ENCODE assay signal across 10 cellular contexts in genomic region chr2:13046557-13047165, GRCh38.
A peak's percentile ranks its signal among the peaks of the same experiment; 100 is the strongest.
DNase-seq lines count a peak whose midpoint lies in the region; ATAC-seq and TF ChIP-seq lines count a peak whose summit lies in the region.
"Had no signal": no experiment of that assay in that cellular context is flagged by ENCODE, and none has a peak within 500 bp of the region (broad histone marks: within the 10 kb centered on the region; RNA-seq: fewer than 3 reads in every experiment).

No MANE protein-coding gene starts in this region.

- no TSS peak for BruUV-seq in HCT116 (replicated peaks; lab: Mats Ljungman, UMichigan)

- H3K4me1 ChIP-seq in HCT116 (ENCODE audit: control insufficient read depth in 1 of 2, insufficient read depth in 2 of 2, low read length in 2 of 2) (no peaks in the 10 kb centered on the region), hepatocyte (ENCODE audit: insufficient read depth) (no peaks in the 10 kb centered on the region), sigmoid colon (no peaks in the 10 kb centered on the region)
- H3K4me1 ChIP-seq: thyroid gland had no signal

- CTCF ChIA-PET in HCT116 (lab: Charles Lee), result interaction anchor here (1.0 kb wide), 1 partner anchor 9 kb away, joined by 3 read pairs; no protein-coding TSS in a partner anchor

- ATAC-seq in HCT116, result no peak
- ATAC-seq: sciatic nerve had no signal

- H3K36me3 ChIP-seq in HCT116 (ENCODE audit: control insufficient read depth in 1 of 2, insufficient read depth in 2 of 2, low read length in 2 of 2) (no peaks in the 10 kb centered on the region), SK-N-MC (ENCODE audit: insufficient read depth, low read length) (no peaks in the 10 kb centered on the region), hepatocyte (replicated peaks; ENCODE audit: insufficient read depth, low read depth) (no peaks in the 10 kb centered on the region), sigmoid colon (no peaks in the 10 kb centered on the region)
- H3K36me3 ChIP-seq: thyroid gland had no signal

- TF ChIP-seq EP300 in sigmoid colon (IDR thresholded peaks at IDR 0.05), result no peak

- H3K79me2 ChIP-seq in HCT116 (ENCODE audit: insufficient read depth, low read length), result no peaks in the 10 kb centered on the region
- no peaks in the 10 kb centered on the region for H3K79me2 ChIP-seq in hepatocyte

- no peak overlapping the region for H3K27ac ChIP-seq in HCT116 (ENCODE audit: low read depth, low read length)
- H3K27ac ChIP-seq in SK-N-MC, result no peak overlapping the region
- no peak overlapping the region for H3K27ac ChIP-seq in hepatocyte
- no peak overlapping the region for H3K27ac ChIP-seq in sigmoid colon
- H3K27ac ChIP-seq: thyroid gland had no signal

- no peaks in the 10 kb centered on the region for H3K27me3 ChIP-seq in HCT116 (ENCODE audit: insufficient read depth, low read length)
- no peaks in the 10 kb centered on the region for H3K27me3 ChIP-seq in hepatocyte
- no peaks in the 10 kb centered on the region for H3K27me3 ChIP-seq in sigmoid colon
- H3K27me3 ChIP-seq: thyroid gland had no signal

- peak; percentile 49 for TF ChIP-seq CTCF in AG10803 (conservative IDR thresholded peaks at IDR 0.05; ENCODE audit: low read length)
- TF ChIP-seq CTCF in HCT116 (IDR thresholded peaks at IDR 0.05 in 2 of 3, conservative IDR thresholded peaks at IDR 0.05 in 1 of 3; ENCODE audit: borderline replicate concordance in 1 of 3, insufficient read depth in 1 of 3, low read depth in 2 of 3, low read length in 2 of 3), result peak; percentile 11 to 44 (median 30); a peak in 4 of 6 replicates
- peak; percentile 61 for TF ChIP-seq CTCF in hepatocyte (IDR thresholded peaks at IDR 0.05; ENCODE audit: poor library complexity)
- no peak for TF ChIP-seq CTCF in sigmoid colon (IDR thresholded peaks at IDR 0.05)

- peak; percentile 53 for TF ChIP-seq RAD21 in HCT116 (IDR thresholded peaks at IDR 0.05; ENCODE audit: low read depth)

- no peak overlapping the region for H3K9ac ChIP-seq in HCT116 (ENCODE audit: low read length)
- H3K9ac ChIP-seq in SK-N-MC (ENCODE audit: insufficient read length), result peak overlapping the region; percentile 41

- no peaks in the 10 kb centered on the region for H3K9me3 ChIP-seq in HCT116 (ENCODE audit: control insufficient read depth in 1 of 2, insufficient read depth in 1 of 2, low read depth in 1 of 2, low read length in 2 of 2)
- no peaks in the 10 kb centered on the region for H3K9me3 ChIP-seq in SK-N-MC (ENCODE audit: low read depth, low read length)
- no peaks in the 10 kb centered on the region for H3K9me3 ChIP-seq in hepatocyte (ENCODE audit: low read depth)
- H3K9me3 ChIP-seq in sigmoid colon, result no peaks in the 10 kb centered on the region
- H3K9me3 ChIP-seq: thyroid gland had no signal

- H4K20me1 ChIP-seq in HCT116 (ENCODE audit: insufficient read depth), result no peaks in the 10 kb centered on the region
- no peaks in the 10 kb centered on the region for H4K20me1 ChIP-seq in hepatocyte (ENCODE audit: insufficient read depth, poor library complexity, severe bottlenecking)

- 46% methylated on average over 2 of the region's 2 CpGs for WGBS in hepatocyte (ENCODE audit: low lambda C conversion rate, missing lambda C conversion rate)
- WGBS in sigmoid colon, 2 donors, result 44 to 52% methylated on average over 2 of the region's 2 CpGs

- RAD21 ChIA-PET in HCT116 (lab: Charles Lee; ENCODE audit: low non-redundant PET in 1 of 2, low total read pairs in 2 of 2, uncharacterized antibody in 2 of 2, unreplicated experiment in 2 of 2), result no interaction called here

- no peak overlapping the region for H3K4me3 ChIP-seq in AG10803 (ENCODE audit: low read length)
- H3K4me3 ChIP-seq in HCT116 (replicated peaks in 1 of 2; ENCODE audit: low read depth in 1 of 2, low read length in 2 of 2), result no peak overlapping the region
- H3K4me3 ChIP-seq in SK-N-MC, result no peak overlapping the region
- no peak overlapping the region for H3K4me3 ChIP-seq in hepatocyte
- H3K4me3 ChIP-seq in sigmoid colon, result no peak overlapping the region
- H3K4me3 ChIP-seq: thyroid gland had no signal

- H2AFZ ChIP-seq in HCT116 (ENCODE audit: low read depth, low read length, poor library complexity, severe bottlenecking) (no peak overlapping the region), hepatocyte (no peak overlapping the region)

- DNase-seq in AG10803 (ENCODE audit: low read depth), result peak; percentile 17
- peak; percentile 6 for DNase-seq in HCT116 (ENCODE audit: low read depth, low spot score)
- DNase-seq in SK-N-MC (ENCODE audit: low read depth, low spot score), result no peak
- DNase-seq in hepatocyte (ENCODE audit: low spot score), result no peak
- DNase-seq in sigmoid colon, result no peak
- no peak for DNase-seq in activated T-cell treated with anti-CD3 and anti-CD28 coated beads for 4 hours
- no peak for DNase-seq in cerebellum (ENCODE audit: low spot score)
- DNase-seq in COLO829 (ENCODE audit: low spot score), result no peak
- DNase-seq: thyroid gland had no signal

- intact Hi-C loops in HCT116 (cut with micrococcal nuclease) (loop anchor here (2.0 kb wide), 1 partner anchor 1898 kb away; no protein-coding TSS in a partner anchor), sigmoid colon (cut with DNase I) (no loop called here)

- H3K4me2 ChIP-seq in HCT116 (ENCODE audit: low read length) (no peak overlapping the region), hepatocyte (no peak overlapping the region)

- POLR2A ChIA-PET in HCT116 (lab: Charles Lee), result no interaction called here

- H3K9me2 ChIP-seq in HCT116 (ENCODE audit: insufficient read depth) (no peaks in the 10 kb centered on the region), hepatocyte (replicated peaks; ENCODE audit: insufficient read depth) (no peaks in the 10 kb centered on the region)

- no peak for TF ChIP-seq POLR2A in HCT116 (IDR thresholded peaks at IDR 0.05; ENCODE audit: borderline replicate concordance, extremely low read depth, insufficient read depth, insufficient read length)
- TF ChIP-seq POLR2A in sigmoid colon (IDR thresholded peaks at IDR 0.05), result no peak

TF ChIP-seq in HCT116, 20 proteins besides CTCF, POLR2A, EP300 and RAD21:
- TF ChIP-seq YY1 (IDR thresholded peaks at IDR 0.05; ENCODE audit: extremely low read depth, insufficient replicate concordance, low read depth, low read length) (no peak), TCF7L2 (IDR thresholded peaks at IDR 0.05; ENCODE audit: borderline replicate concordance, extremely low read depth, insufficient read depth, insufficient read length) (no peak), EZH2 (IDR thresholded peaks at IDR 0.05) (no peak)

Comparison
In these comparisons a context has a peak if more than half of its experiments do, and no peak if none do; other contexts are left out.
1. DNase-seq: peak in AG10803 (single experiment) and HCT116 (single experiment); none in SK-N-MC (single experiment), hepatocyte (single experiment), sigmoid colon (single experiment), activated T-cell treated with anti-CD3 and anti-CD28 coated beads for 4 hours (single experiment), cerebellum (single experiment) and COLO829 (single experiment).
2. CTCF ChIP-seq: peak in AG10803 (single experiment), HCT116 (3 of 3) and hepatocyte (single experiment); none in sigmoid colon (0 of 4).